In genomic region chr3:18758047-18758704, GRCh38 we compare ENCODE assay signal across 8 cellular contexts.
DNase-seq lines count a peak whose midpoint lies in the region; ATAC-seq, FAIRE-seq and TF ChIP-seq lines count a peak whose summit lies in the region.

No MANE protein-coding gene starts in this region.

- ATAC-seq in GM21786 (IDR thresholded peaks at IDR 0.05; ENCODE audit: unreplicated experiment), result peak; percentile 96

- no peak for FAIRE-seq in RCC 7860 (lab: Jason Lieb, UNC)
- FAIRE-seq in frontal cortex (lab: Jason Lieb, UNC), result no peak

- in situ Hi-C loops in KBM-7 (cut with MboI; ENCODE audit: low pct_unique_long_range_greater_than_20kb, low sequenced_read_pairs), result loop anchor here (25.0 kb wide), 1 partner anchor 321 kb away; the partner anchor contains the start of gene SATB1

- no peaks in the 10 kb centered on the region for H3K36me3 ChIP-seq in cardiac muscle cell

- TF ChIP-seq CTCF in cardiac muscle cell (IDR thresholded peaks at IDR 0.05; ENCODE audit: low read depth, low read length), result peak; percentile 52
- peak; percentile 24 for TF ChIP-seq CTCF in cardiac fibroblast (IDR thresholded peaks at IDR 0.05; ENCODE audit: low read depth, low read length)

- H3K27me3 ChIP-seq in cardiac muscle cell, result no peaks in the 10 kb centered on the region

- H3K4me1 ChIP-seq in cardiac muscle cell (ENCODE audit: low read depth), result peaks cover 5% of the 10 kb centered on the region

- intact Hi-C loops in cardiac septum (cut with DNase I), result loop anchor here (5.0 kb wide), 1 partner anchor 196 kb away; no protein-coding TSS in a partner anchor

- DNase-seq in cardiac muscle cell (ENCODE audit: low read depth in 1 of 2, low spot score in 1 of 2) (peak; percentile 57 to 69), cardiac septum (ENCODE audit: low spot score) (no peak), KBM-7 (peak; percentile 87), RCC 7860 (ENCODE audit: low spot score) (peak; percentile 9), cardiac fibroblast (ENCODE audit: low read depth in 2 of 2) (peak; percentile 8 to 59), midbrain (lab: John Stamatoyannopoulos, UW) (peak; percentile 26), frontal cortex (ENCODE audit: low spot score in 2 of 2) (no peak)

- no peaks in the 10 kb centered on the region for H3K9me3 ChIP-seq in cardiac muscle cell (ENCODE audit: low read depth)

- no peak overlapping the region for H3K4me3 ChIP-seq in cardiac muscle cell
- H3K4me3 ChIP-seq in cardiac fibroblast (replicated peaks in 1 of 2; ENCODE audit: low read depth in 2 of 2, low read length in 2 of 2), result no peak overlapping the region

- H3K27ac ChIP-seq in cardiac muscle cell, result no peak overlapping the region

Comparison
In these comparisons a context has a peak if more than half of its experiments do, and no peak if none do; other contexts are left out.
1. DNase-seq: peak in cardiac muscle cell (2 of 2), KBM-7 (single experiment), RCC 7860 (single experiment), cardiac fibroblast (2 of 2) and midbrain (single experiment); none in cardiac septum (single experiment) and frontal cortex (0 of 2).